In the genomic region with DNA sequence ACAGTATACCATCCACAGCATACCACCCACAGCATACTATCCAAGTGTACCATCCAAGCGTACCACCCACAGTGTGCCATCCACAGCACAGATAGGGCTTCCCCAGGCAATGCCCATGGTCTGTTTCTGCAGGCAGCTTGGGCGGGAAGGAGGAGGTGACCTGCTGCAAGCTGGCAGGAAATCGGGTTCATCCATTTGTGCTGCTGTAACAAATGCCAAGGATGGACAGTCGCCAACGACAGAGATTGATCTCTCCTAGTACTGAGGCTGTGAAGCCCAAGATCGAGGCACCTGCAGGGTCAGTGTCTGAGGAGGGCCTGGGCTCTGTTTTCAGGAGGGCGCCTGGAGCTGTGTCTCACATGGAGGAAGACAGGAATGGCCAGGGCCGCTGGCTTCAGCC, we compare ENCODE assay signal across 25 cellular contexts.
DNase-seq lines count a peak whose midpoint lies in the region; ATAC-seq and TF ChIP-seq lines count a peak whose summit lies in the region.
"Had no signal": no experiment of that assay in that cellular context is flagged by ENCODE, and none has a peak within 500 bp of the region (broad histone marks: within the 10 kb centered on the region; RNA-seq: fewer than 3 reads in every experiment).

No MANE protein-coding gene starts in this region.

- no peaks in the 10 kb centered on the region for H3K36me3 Mint-ChIP-seq in osteocyte (ENCODE audit: unreplicated experiment)
- H3K36me3 Mint-ChIP-seq: CD8-positive, alpha-beta T cell; IgD-negative memory B cell had no signal

- H3K9me3 ChIP-seq in KOPT-K1 (ENCODE audit: insufficient read depth, low read length, poor library complexity, severe bottlenecking): peaks cover 13% of the 10 kb centered on the region
- H3K9me3 ChIP-seq: A549, Caco-2, SJCRH30 had no signal

- peaks cover 4% of the 10 kb centered on the region for H3K9me3 Mint-ChIP-seq in osteocyte (ENCODE audit: unreplicated experiment)
- H3K9me3 Mint-ChIP-seq: IgD-negative memory B cell had no signal

- no peak overlapping the region for H3K27ac Mint-ChIP-seq in osteocyte (ENCODE audit: unreplicated experiment)
- H3K27ac Mint-ChIP-seq: CD8-positive, alpha-beta T cell; IgD-negative memory B cell had no signal

- H3K4me3 Mint-ChIP-seq in osteocyte (ENCODE audit: unreplicated experiment): no peak overlapping the region
- H3K4me3 Mint-ChIP-seq: CD8-positive, alpha-beta T cell; IgD-negative memory B cell had no signal

- no peak overlapping the region for H3K4me3 ChIP-seq in coronary artery
- H3K4me3 ChIP-seq: A549, GM12878, PC-9, SJCRH30 had no signal

- no peaks in the 10 kb centered on the region for H3K27me3 Mint-ChIP-seq in osteocyte (ENCODE audit: unreplicated experiment)

- H3K36me3 ChIP-seq in KOPT-K1 (ENCODE audit: insufficient read depth, low read length): peaks cover 13% of the 10 kb centered on the region; the same call in 1 of the 2 replicates
- H3K36me3 ChIP-seq: SJCRH30 had no signal

- TF ChIP-seq CTCF in coronary artery (IDR thresholded peaks at IDR 0.05) (no peak), osteocyte (IDR thresholded peaks at IDR 0.05) (no peak)

- ATAC-seq in GM21619 (IDR thresholded peaks at IDR 0.05; ENCODE audit: unreplicated experiment) (no peak), GM19035 (IDR thresholded peaks at IDR 0.05; ENCODE audit: unreplicated experiment) (no peak)
- ATAC-seq: A549; CD8-positive, alpha-beta T cell; GM12878; Right ventricle myocardium inferior had no signal

- no peaks in the 10 kb centered on the region for H3K4me1 Mint-ChIP-seq in osteocyte (ENCODE audit: unreplicated experiment)

- DNase-seq in coronary artery (ENCODE audit: low spot score) (peak; percentile 35), osteocyte (ENCODE audit: extremely low spot score, unreplicated experiment) (peak; percentile 68), medulla oblongata (ENCODE audit: extremely low spot score) (no peak)
- DNase-seq in activated CD4-positive, alpha-beta T cell treated with anti-CD3 and anti-CD28 coated beads for 1 hour: no peak
- DNase-seq: AML-193, Caco-2, GDM1, NCI-H1105, NCI-H1436 treated with DMSO at 0.1 percent for 48 hours, NCI-H187 treated with DMSO at 0.1 percent for 48 hours, NCI-H524, NCI-H774, PC-9, SJCRH30 had no signal

- H3K27ac ChIP-seq in KOPT-K1 (ENCODE audit: low read depth, low read length, poor library complexity, severe bottlenecking) (peak overlapping the region; percentile 18), coronary artery (no peak overlapping the region)
- H3K27ac ChIP-seq: A549, C4-2B, HL-60, KMS-11, PC-9, SJCRH30 had no signal

Comparison
In these comparisons a context has a peak if more than half of its experiments do, and no peak if none do; other contexts are left out.
1. DNase-seq: peak in coronary artery (single experiment) and osteocyte (single experiment); none in activated CD4-positive, alpha-beta T cell treated with anti-CD3 and anti-CD28 coated beads for 1 hour (single experiment) and medulla oblongata (single experiment).